23 cellular contexts compared by ENCODE assay signal in the genomic region with DNA sequence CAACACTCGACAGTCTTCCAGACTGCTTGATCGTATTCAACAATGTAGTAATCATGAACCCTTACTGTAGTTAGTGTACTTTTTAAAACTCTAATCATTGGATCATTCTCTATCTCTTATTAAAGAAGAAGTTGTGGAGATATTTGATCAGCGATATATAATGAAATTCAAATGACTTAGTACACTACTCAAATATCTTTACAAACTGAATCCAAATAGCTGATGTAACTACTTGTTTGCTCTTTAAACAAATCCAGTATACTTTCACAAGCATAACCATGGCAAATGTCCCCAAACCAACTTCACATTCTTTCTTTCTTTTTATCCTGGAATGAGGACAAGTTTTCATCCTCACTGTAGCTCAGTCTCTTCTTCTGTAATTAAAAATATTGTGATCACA.
"Had no signal": no experiment of that assay in that cellular context is flagged by ENCODE, and none has a peak within 500 bp of the region (broad histone marks: within the 10 kb centered on the region; RNA-seq: fewer than 3 reads in every experiment).

No MANE protein-coding gene starts in this region.

- H3K4me2 ChIP-seq: hepatocyte had no signal

- H3K27ac Mint-ChIP-seq: immature natural killer cell, mesothelial cell of epicardium had no signal

- H3K9me3 ChIP-seq: esophagus muscularis mucosa, gastroesophageal sphincter, lower lobe of right lung, mucosa of descending colon had no signal

- H3K27me3 ChIP-seq: dorsolateral prefrontal cortex, esophagus muscularis mucosa, foreskin keratinocyte, gastroesophageal sphincter, heart left ventricle, hepatocyte, left lung had no signal

- H3K4me3 ChIP-seq: coronary artery, dorsolateral prefrontal cortex, esophagus muscularis mucosa, gastroesophageal sphincter, heart left ventricle, hepatocyte, left lung, lower lobe of right lung, mucosa of descending colon had no signal

- H3K4me1 ChIP-seq: esophagus muscularis mucosa, foreskin keratinocyte, gastroesophageal sphincter, heart left ventricle, left lung, lower lobe of right lung had no signal

- H3K4me3 Mint-ChIP-seq: immature natural killer cell, mesothelial cell of epicardium, naive B cell had no signal

- H3K4me1 Mint-ChIP-seq: immature natural killer cell, mesothelial cell of epicardium, naive B cell had no signal

- H3K79me2 ChIP-seq: hepatocyte had no signal

- H3K36me3 ChIP-seq: esophagus muscularis mucosa, gastroesophageal sphincter, heart left ventricle, left lung, lower lobe of right lung had no signal

- H2AFZ ChIP-seq: hepatocyte had no signal

- ATAC-seq: foreskin keratinocyte, gastroesophageal sphincter, heart left ventricle, left colon, left lung, left ventricle myocardium superior, lower lobe of right lung, mucosa of descending colon had no signal

- H3K36me3 Mint-ChIP-seq: mesothelial cell of epicardium, naive B cell had no signal

- H3K27ac ChIP-seq: coronary artery, dorsolateral prefrontal cortex, esophagus muscularis mucosa, foreskin keratinocyte, gastroesophageal sphincter, heart left ventricle, hepatocyte, left lung, lower lobe of right lung had no signal

- DNase-seq: dermis blood vessel endothelial cell; dorsolateral prefrontal cortex; effector CD4-positive, alpha-beta T cell; effector memory CD4-positive, alpha-beta T cell; foreskin keratinocyte; heart left ventricle; hypothalamus; immature natural killer cell; islet precursor cell; kidney; kidney glomerular epithelial cell; left colon; left lung; left ventricle myocardium superior; lower lobe of right lung; mesenchymal stem cell; mucosa of descending colon; naive B cell had no signal
